In genomic region chr1:118151312-118151937, GRCh38 we compare ENCODE assay signal across 1 cellular context.
TF ChIP-seq lines count a peak whose summit lies in the region.

No MANE protein-coding gene starts in this region.

TF ChIP-seq in K562, 482 proteins besides CTCF, POLR2A, EP300 and RAD21 (continued from another document):
- TF ChIP-seq NFIX (CRISPR knock-in tag; IDR thresholded peaks at IDR 0.05; ENCODE audit: low read depth), result no peak
- TF ChIP-seq ZNF347 (CRISPR knock-in tag; IDR thresholded peaks at IDR 0.05; ENCODE audit: low read depth), result no peak
- TF ChIP-seq HMG20A (CRISPR knock-in tag; conservative IDR thresholded peaks at IDR 0.05), result no peak
- TF ChIP-seq, protein P1, sequence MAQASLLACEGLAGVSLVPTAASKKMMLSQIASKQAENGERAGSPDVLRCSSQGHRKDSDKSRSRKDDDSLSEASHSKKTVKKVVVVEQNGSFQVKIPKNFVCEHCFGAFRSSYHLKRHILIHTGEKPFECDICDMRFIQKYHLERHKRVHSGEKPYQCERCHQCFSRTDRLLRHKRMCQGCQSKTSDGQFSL (CRISPR knock-in tag; IDR thresholded peaks at IDR 0.05), result no peak
- TF ChIP-seq, protein P1 (tag; IDR thresholded peaks at IDR 0.05), result no peak
- TF ChIP-seq, protein P2, sequence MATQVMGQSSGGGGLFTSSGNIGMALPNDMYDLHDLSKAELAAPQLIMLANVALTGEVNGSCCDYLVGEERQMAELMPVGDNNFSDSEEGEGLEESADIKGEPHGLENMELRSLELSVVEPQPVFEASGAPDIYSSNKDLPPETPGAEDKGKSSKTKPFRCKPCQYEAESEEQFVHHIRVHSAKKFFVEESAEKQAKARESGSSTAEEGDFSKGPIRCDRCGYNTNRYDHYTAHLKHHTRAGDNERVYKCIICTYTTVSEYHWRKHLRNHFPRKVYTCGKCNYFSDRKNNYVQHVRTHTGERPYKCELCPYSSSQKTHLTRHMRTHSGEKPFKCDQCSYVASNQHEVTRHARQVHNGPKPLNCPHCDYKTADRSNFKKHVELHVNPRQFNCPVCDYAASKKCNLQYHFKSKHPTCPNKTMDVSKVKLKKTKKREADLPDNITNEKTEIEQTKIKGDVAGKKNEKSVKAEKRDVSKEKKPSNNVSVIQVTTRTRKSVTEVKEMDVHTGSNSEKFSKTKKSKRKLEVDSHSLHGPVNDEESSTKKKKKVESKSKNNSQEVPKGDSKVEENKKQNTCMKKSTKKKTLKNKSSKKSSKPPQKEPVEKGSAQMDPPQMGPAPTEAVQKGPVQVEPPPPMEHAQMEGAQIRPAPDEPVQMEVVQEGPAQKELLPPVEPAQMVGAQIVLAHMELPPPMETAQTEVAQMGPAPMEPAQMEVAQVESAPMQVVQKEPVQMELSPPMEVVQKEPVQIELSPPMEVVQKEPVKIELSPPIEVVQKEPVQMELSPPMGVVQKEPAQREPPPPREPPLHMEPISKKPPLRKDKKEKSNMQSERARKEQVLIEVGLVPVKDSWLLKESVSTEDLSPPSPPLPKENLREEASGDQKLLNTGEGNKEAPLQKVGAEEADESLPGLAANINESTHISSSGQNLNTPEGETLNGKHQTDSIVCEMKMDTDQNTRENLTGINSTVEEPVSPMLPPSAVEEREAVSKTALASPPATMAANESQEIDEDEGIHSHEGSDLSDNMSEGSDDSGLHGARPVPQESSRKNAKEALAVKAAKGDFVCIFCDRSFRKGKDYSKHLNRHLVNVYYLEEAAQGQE (CRISPR knock-in tag; IDR thresholded peaks at IDR 0.05; ENCODE audit: low read depth), result no peak
- peak; percentile 69 for TF ChIP-seq SMC3 (conservative IDR thresholded peaks at IDR 0.05; ENCODE audit: insufficient read depth, low read depth, low read length)
